ENCODE assay signal across 20 cellular contexts in the genomic region with DNA sequence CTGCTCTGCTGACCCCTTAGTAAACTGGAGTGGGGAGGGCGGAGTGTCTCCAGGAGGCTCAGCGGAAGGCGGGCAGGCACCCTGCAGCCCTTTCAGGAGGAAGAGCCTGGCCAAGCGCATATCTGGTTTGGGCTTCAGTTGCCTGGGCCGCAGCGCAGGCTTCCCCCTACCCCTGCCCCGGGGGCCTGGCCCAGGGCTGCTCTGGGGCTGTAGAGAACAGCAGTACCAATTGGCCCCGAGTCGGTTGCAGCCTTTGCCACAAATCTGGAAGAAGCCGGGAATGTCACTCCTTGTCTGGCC. TPM values are rescaled to one million over a fixed set of nuclear protein-coding genes. Genes with fewer than 3 reads are reported as not detected.
DNase-seq lines count a peak whose midpoint lies in the region; ATAC-seq, FAIRE-seq and TF ChIP-seq lines count a peak whose summit lies in the region.
"Had no signal": no experiment of that assay in that cellular context is flagged by ENCODE, and none has a peak within 500 bp of the region (broad histone marks: within the 10 kb centered on the region; RNA-seq: fewer than 3 reads in every experiment).

No MANE protein-coding gene starts in this region.

- H3K9me3 ChIP-seq in astrocyte (ENCODE audit: insufficient read depth, low read depth, low read length) (no peaks in the 10 kb centered on the region), iPS-20b (ENCODE audit: insufficient read depth, low read depth, low read length) (no peaks in the 10 kb centered on the region)
- H3K9me3 ChIP-seq: left ventricle myocardium inferior, neutrophil, SJCRH30, thoracic aorta had no signal

- peaks cover 9% of the 10 kb centered on the region for H3K9me3 Mint-ChIP-seq in astrocyte (ENCODE audit: unreplicated experiment)
- H3K9me3 Mint-ChIP-seq in progenitor cell of endocrine pancreas (ENCODE audit: low read depth), result no peaks in the 10 kb centered on the region
- H3K9me3 Mint-ChIP-seq: activated B cell treated with CpG ODN at 0.5 μM for 24 hours; activated naive CD4-positive, alpha-beta T cell treated with anti-CD3 and anti-CD28 coated beads for 36 hours; activated T-cell treated with anti-CD3 and anti-CD28 coated beads, Interleukin-2, amount 50 U/mL, for 24 hours; stimulated activated effector memory CD8-positive, alpha-beta T cell treated with anti-CD3 and anti-CD28 coated beads, Interleukin-12 subunit alpha, Interleukin-12 subunit beta, amount 100 ng/mL, for 72 hours; T-helper 1 cell treated with Interleukin-12 subunit alpha and Interleukin-12 subunit beta and Interleukin-4 antibody, amounts not matched to agents 30 μg/mL and 1 μg/mL, for 36 hours had no signal

- H3K27ac ChIP-seq in astrocyte (ENCODE audit: low read depth, low read length) (no peak overlapping the region), iPS-20b (ENCODE audit: low read length) (no peak overlapping the region)
- H3K27ac ChIP-seq: left ventricle myocardium inferior, neutrophil, SJCRH30, thoracic aorta had no signal

- H3K27ac Mint-ChIP-seq in astrocyte (ENCODE audit: unreplicated experiment), result no peak overlapping the region
- no peak overlapping the region for H3K27ac Mint-ChIP-seq in progenitor cell of endocrine pancreas
- H3K27ac Mint-ChIP-seq: activated B cell treated with CpG ODN at 0.5 μM for 24 hours; activated CD8-positive, alpha-beta T cell treated with anti-CD3 and anti-CD28 coated beads, Interleukin-2, amount 10 ng/mL, durations not matched to agents 7 days and 5 days; activated naive CD4-positive, alpha-beta T cell treated with anti-CD3 and anti-CD28 coated beads for 36 hours; activated T-cell treated with anti-CD3 and anti-CD28 coated beads, Interleukin-2, amount 50 U/mL, for 24 hours; stimulated activated effector memory CD8-positive, alpha-beta T cell treated with anti-CD3 and anti-CD28 coated beads, Interleukin-12 subunit alpha, Interleukin-12 subunit beta, amount 100 ng/mL, for 72 hours; T-helper 1 cell treated with Interleukin-12 subunit alpha and Interleukin-12 subunit beta and Interleukin-4 antibody, amounts not matched to agents 30 μg/mL and 1 μg/mL, for 36 hours had no signal

- no peaks in the 10 kb centered on the region for H3K79me2 ChIP-seq in astrocyte (ENCODE audit: insufficient read depth, low read length)

- FAIRE-seq in astrocyte (lab: Jason Lieb, UNC), result no peak

- DNase-seq in H7 (peak; percentile 92), astrocyte (ENCODE audit: low read depth) (no peak), progenitor cell of endocrine pancreas (ENCODE audit: low spot score, unreplicated experiment) (no peak), globus pallidus (ENCODE audit: low spot score) (no peak), Right ventricle myocardium superior (no peak)
- DNase-seq: activated B cell treated with CpG ODN at 0.5 μM for 24 hours; activated CD8-positive, alpha-beta T cell treated with anti-CD3 and anti-CD28 coated beads, Interleukin-2, amount 10 ng/mL, durations not matched to agents 7 days and 5 days; activated naive CD4-positive, alpha-beta T cell treated with anti-CD3 and anti-CD28 coated beads for 36 hours; activated T-cell treated with anti-CD3 and anti-CD28 coated beads, Interleukin-2, amount 50 U/mL, for 24 hours; cortex of kidney; foreskin melanocyte; left ventricle myocardium inferior; NCI-H82; SJCRH30 had no signal

- H3K36me3 Mint-ChIP-seq in astrocyte (ENCODE audit: low read depth, unreplicated experiment) (no peaks in the 10 kb centered on the region), progenitor cell of endocrine pancreas (ENCODE audit: insufficient read depth) (no peaks in the 10 kb centered on the region)
- H3K36me3 Mint-ChIP-seq: stimulated activated effector memory CD8-positive, alpha-beta T cell treated with anti-CD3 and anti-CD28 coated beads, Interleukin-12 subunit alpha, Interleukin-12 subunit beta, amount 100 ng/mL, for 72 hours had no signal

- H3K27me3 ChIP-seq in H7 (ENCODE audit: control insufficient read depth, insufficient read depth, low read length), result peaks cover 28% of the 10 kb centered on the region
- peaks cover 33% of the 10 kb centered on the region for H3K27me3 ChIP-seq in astrocyte (ENCODE audit: insufficient read depth, low read length)
- H3K27me3 ChIP-seq in iPS-20b (ENCODE audit: insufficient read depth, low read length), result peaks cover 60% of the 10 kb centered on the region
- H3K27me3 ChIP-seq: SJCRH30 had no signal

- H3K36me3 ChIP-seq in H7 (replicated peaks; ENCODE audit: control insufficient read depth, insufficient read depth, low read length) (no peaks in the 10 kb centered on the region), astrocyte (ENCODE audit: insufficient read depth, low read length) (no peaks in the 10 kb centered on the region), iPS-20b (ENCODE audit: insufficient read depth, low read depth, low read length) (no peaks in the 10 kb centered on the region)
- H3K36me3 ChIP-seq: left ventricle myocardium inferior, neutrophil, SJCRH30, thoracic aorta had no signal

- H3K4me3 ChIP-seq in H7 (ENCODE audit: insufficient read depth, low read depth, low read length), result peak overlapping the region; percentile 49; the same call in 1 of the 2 replicates
- H3K4me3 ChIP-seq in astrocyte (ENCODE audit: insufficient read depth, low read depth, low read length), result no peak overlapping the region
- H3K4me3 ChIP-seq in iPS-20b (ENCODE audit: low read length), result peak overlapping the region; percentile 56; the same call in 1 of the 2 replicates
- H3K4me3 ChIP-seq: SJCRH30 had no signal

- H3K4me1 ChIP-seq in astrocyte (ENCODE audit: insufficient read depth, low read length) (no peaks in the 10 kb centered on the region), iPS-20b (ENCODE audit: insufficient read depth, low read length) (no peaks in the 10 kb centered on the region; the same call in 1 of the 2 replicates)
- H3K4me1 ChIP-seq: SJCRH30 had no signal

- no peak overlapping the region for H3K9ac ChIP-seq in astrocyte (ENCODE audit: low read length)
- H3K9ac ChIP-seq in iPS-20b (ENCODE audit: low read depth, low read length), result no peak overlapping the region

- no peak overlapping the region for H2AFZ ChIP-seq in astrocyte (ENCODE audit: low read depth, low read length)

- H3K4me1 Mint-ChIP-seq in astrocyte (ENCODE audit: low read depth, unreplicated experiment), result peaks cover 4% of the 10 kb centered on the region
- peaks cover 5% of the 10 kb centered on the region for H3K4me1 Mint-ChIP-seq in progenitor cell of endocrine pancreas (ENCODE audit: low read depth)

- intact Hi-C loops in Right ventricle myocardium superior (cut with DNase I), result no loop called here

- TF ChIP-seq CTCF in astrocyte (IDR thresholded peaks at IDR 0.05; ENCODE audit: insufficient read depth, low read depth, low read length), result no peak
- no peak for TF ChIP-seq CTCF in progenitor cell of endocrine pancreas (IDR thresholded peaks at IDR 0.05; ENCODE audit: unreplicated experiment)

- H4K20me1 ChIP-seq in astrocyte (ENCODE audit: insufficient read depth, low read length), result no peaks in the 10 kb centered on the region

- ATAC-seq in Right ventricle myocardium superior (ENCODE audit: poor library complexity), result no peak
- ATAC-seq in HG02798 (IDR thresholded peaks at IDR 0.05; ENCODE audit: poor library complexity, unreplicated experiment), result no peak
- ATAC-seq: activated CD8-positive, alpha-beta T cell treated with anti-CD3 and anti-CD28 coated beads, Interleukin-2, amount 10 ng/mL, durations not matched to agents 7 days and 5 days; stimulated activated effector memory CD8-positive, alpha-beta T cell treated with anti-CD3 and anti-CD28 coated beads, Interleukin-12 subunit alpha, Interleukin-12 subunit beta, amount 100 ng/mL, for 72 hours had no signal

- no peak overlapping the region for H3K4me2 ChIP-seq in astrocyte (ENCODE audit: low read length)

- H3K4me3 Mint-ChIP-seq in astrocyte (ENCODE audit: unreplicated experiment), result peak overlapping the region; percentile 81
- peak overlapping the region; percentile 68 for H3K4me3 Mint-ChIP-seq in progenitor cell of endocrine pancreas (ENCODE audit: low read depth)
- H3K4me3 Mint-ChIP-seq: activated CD8-positive, alpha-beta T cell treated with anti-CD3 and anti-CD28 coated beads, Interleukin-2, amount 10 ng/mL, durations not matched to agents 7 days and 5 days; T-helper 1 cell treated with Interleukin-12 subunit alpha and Interleukin-12 subunit beta and Interleukin-4 antibody, amounts not matched to agents 30 μg/mL and 1 μg/mL, for 36 hours had no signal

- H3K27me3 Mint-ChIP-seq in astrocyte (ENCODE audit: low read depth, unreplicated experiment) (peaks cover 80% of the 10 kb centered on the region), progenitor cell of endocrine pancreas (peaks cover 90% of the 10 kb centered on the region)

RNA-seq across cellular contexts. Expression of gene JAKMIP3, which starts 28.1 kb away (rescaled TPM):
- total RNA-seq in H7 (2014; rRNA removed; shearing (Covaris generic)), result 0.42 and 0.63 TPM in 2 replicates
- total RNA-seq in astrocyte, result 0.34 and 0.54 TPM in 2 replicates
- 0.17 and 0.27 TPM in 2 replicates for total RNA-seq in progenitor cell of endocrine pancreas
- total RNA-seq in Right ventricle myocardium superior, result 1.5 TPM
- total RNA-seq: SJCRH30 had no signal

RNA-seq across cellular contexts. Expression of gene BNIP3, which starts 55.9 kb away (rescaled TPM):
- 129 and 219 TPM in 2 replicates for total RNA-seq in H7 (2014; rRNA removed; shearing (Covaris generic))
- total RNA-seq in astrocyte (112 and 141 TPM in 2 replicates), progenitor cell of endocrine pancreas (28.5 and 32.4 TPM in 2 replicates), Right ventricle myocardium superior (158 TPM)
